8 cellular contexts compared by ENCODE assay signal in the genomic region with DNA sequence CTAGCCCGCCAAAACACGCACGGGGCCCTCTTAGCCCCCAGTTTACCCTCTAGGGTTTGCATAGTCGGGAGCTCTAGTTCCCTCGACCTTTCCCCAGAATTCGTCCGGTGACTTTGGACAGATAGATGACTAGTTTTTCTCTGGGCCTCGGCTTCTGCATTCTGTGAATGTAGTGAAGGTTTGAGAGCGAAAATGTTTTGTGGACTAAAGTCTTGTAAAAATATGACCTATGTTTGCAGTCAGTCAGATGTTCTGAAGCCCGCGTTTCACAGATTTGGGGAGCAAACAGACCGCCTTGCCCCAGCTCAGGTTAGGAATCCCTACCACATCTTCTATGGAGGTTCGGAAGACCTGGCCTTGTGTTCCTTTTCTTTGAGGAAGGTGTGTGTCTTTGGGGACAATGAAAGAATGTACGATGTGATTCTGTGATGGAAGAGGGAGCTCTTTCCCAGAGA.
DNase-seq lines count a peak whose midpoint lies in the region; ATAC-seq lines count a peak whose summit lies in the region.

No MANE protein-coding gene starts in this region.

- H3K9me3 Mint-ChIP-seq in central memory CD8-positive, alpha-beta T cell = no peaks in the 10 kb centered on the region

- H3K9ac ChIP-seq in HUES6 (ENCODE audit: low read length) (peak overlapping the region; percentile 93), mucosa of rectum (ENCODE audit: low read depth in 1 of 2, low read length in 2 of 2) (peak overlapping the region; percentile 94 to 100)

- DNase-seq in AG08396 (ENCODE audit: low spot score) = peak; percentile 22
- DNase-seq in central memory CD8-positive, alpha-beta T cell (ENCODE audit: low spot score in 2 of 2) = no peak
- DNase-seq in DMS 273 treated with DMSO at 0.1 percent for 48 hours (lab: John Stamatoyannopoulos, UW) = no peak
- DNase-seq in NCI-H2171 treated with DMSO at 0.1 percent for 48 hours (lab: John Stamatoyannopoulos, UW) = no peak
- DNase-seq in activated CD4-positive, CD25-positive, alpha-beta regulatory T cell treated with anti-CD3 and anti-CD28 coated beads, Interleukin-2, amount 50 U/mL, for 72 hours = no peak
- no peak for DNase-seq in NCI-H524 treated with DMSO at 0.1 percent for 48 hours (lab: John Stamatoyannopoulos, UW)

- no peaks in the 10 kb centered on the region for H3K27me3 Mint-ChIP-seq in central memory CD8-positive, alpha-beta T cell

- H3K4me3 Mint-ChIP-seq in central memory CD8-positive, alpha-beta T cell = peak overlapping the region; percentile 99

- peak overlapping the region; percentile 98 for H3K27ac Mint-ChIP-seq in central memory CD8-positive, alpha-beta T cell (ENCODE audit: low read depth)

- peaks cover 40% of the 10 kb centered on the region for H3K4me1 ChIP-seq in HUES6 (ENCODE audit: control insufficient read depth, insufficient read depth, low read length)
- peaks cover 14 to 28% of the 10 kb centered on the region in 2 donors for H3K4me1 ChIP-seq in mucosa of rectum (ENCODE audit: control insufficient read depth in 2 of 2, insufficient read depth in 2 of 2, low read length in 2 of 2)

- H3K36me3 ChIP-seq in HUES6 (ENCODE audit: control insufficient read depth, insufficient read depth, low read length) = peaks cover 21% of the 10 kb centered on the region
- H3K36me3 ChIP-seq in mucosa of rectum (ENCODE audit: control insufficient read depth in 2 of 2, insufficient read depth in 2 of 2, low read length in 2 of 2) = peaks cover 4 to 6% of the 10 kb centered on the region in 2 donors

- ATAC-seq in central memory CD8-positive, alpha-beta T cell (replicated peaks; ENCODE audit: extremely low read depth, poor library complexity, severe bottlenecking) = no peak

- H3K4me3 ChIP-seq in HUES6 (ENCODE audit: low read depth, low read length) (peak overlapping the region; percentile 85), mucosa of rectum (ENCODE audit: low read length in 2 of 2) (peak overlapping the region; percentile 97 to 98)

- H3K9me3 ChIP-seq in HUES6 (ENCODE audit: control insufficient read depth, insufficient read depth, low read depth, low read length) (no peaks in the 10 kb centered on the region), mucosa of rectum (ENCODE audit: control insufficient read depth in 2 of 2, low read length in 2 of 2) (no peaks in the 10 kb centered on the region)

- peaks cover 26% of the 10 kb centered on the region for H3K36me3 Mint-ChIP-seq in central memory CD8-positive, alpha-beta T cell (ENCODE audit: insufficient read depth)

- H3K27ac ChIP-seq in HUES6 (ENCODE audit: low read depth, low read length) (peak overlapping the region; percentile 99), mucosa of rectum (ENCODE audit: low read depth in 2 of 2, low read length in 2 of 2) (peak overlapping the region; percentile 94 to 96)

- peaks cover 54% of the 10 kb centered on the region for H3K4me1 Mint-ChIP-seq in central memory CD8-positive, alpha-beta T cell

- H3K27me3 ChIP-seq in HUES6 (ENCODE audit: control insufficient read depth, insufficient read depth, low read length) = no peaks in the 10 kb centered on the region
- no peaks in the 10 kb centered on the region for H3K27me3 ChIP-seq in mucosa of rectum (ENCODE audit: control insufficient read depth in 2 of 2, insufficient read depth in 2 of 2, low read length in 2 of 2)
